Comparison of ENCODE assay signal across 1 cellular context in the genomic region with DNA sequence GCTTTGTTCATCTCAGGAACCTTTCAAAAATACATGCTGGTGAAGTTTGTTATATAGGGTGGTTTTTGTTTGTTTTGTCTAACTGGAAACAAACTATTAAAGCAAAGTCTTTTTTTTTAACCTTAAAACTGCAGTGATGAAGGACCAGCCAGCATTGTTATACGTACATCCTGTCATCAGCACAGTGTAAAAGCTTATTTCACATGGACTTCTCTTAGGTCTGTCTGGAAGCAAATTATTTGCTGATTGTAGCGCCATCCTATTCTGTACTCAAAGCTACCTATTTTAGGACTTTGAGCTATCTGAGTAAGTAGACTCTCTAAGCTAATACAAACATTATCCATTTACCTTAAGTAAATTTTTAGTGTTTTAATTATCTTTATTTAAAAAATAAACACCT.
TF ChIP-seq lines count a peak whose summit lies in the region.

No MANE protein-coding gene starts in this region.

TF ChIP-seq in HepG2, 621 proteins besides CTCF, POLR2A, EP300 and RAD21:
- TF ChIP-seq, protein P1, sequence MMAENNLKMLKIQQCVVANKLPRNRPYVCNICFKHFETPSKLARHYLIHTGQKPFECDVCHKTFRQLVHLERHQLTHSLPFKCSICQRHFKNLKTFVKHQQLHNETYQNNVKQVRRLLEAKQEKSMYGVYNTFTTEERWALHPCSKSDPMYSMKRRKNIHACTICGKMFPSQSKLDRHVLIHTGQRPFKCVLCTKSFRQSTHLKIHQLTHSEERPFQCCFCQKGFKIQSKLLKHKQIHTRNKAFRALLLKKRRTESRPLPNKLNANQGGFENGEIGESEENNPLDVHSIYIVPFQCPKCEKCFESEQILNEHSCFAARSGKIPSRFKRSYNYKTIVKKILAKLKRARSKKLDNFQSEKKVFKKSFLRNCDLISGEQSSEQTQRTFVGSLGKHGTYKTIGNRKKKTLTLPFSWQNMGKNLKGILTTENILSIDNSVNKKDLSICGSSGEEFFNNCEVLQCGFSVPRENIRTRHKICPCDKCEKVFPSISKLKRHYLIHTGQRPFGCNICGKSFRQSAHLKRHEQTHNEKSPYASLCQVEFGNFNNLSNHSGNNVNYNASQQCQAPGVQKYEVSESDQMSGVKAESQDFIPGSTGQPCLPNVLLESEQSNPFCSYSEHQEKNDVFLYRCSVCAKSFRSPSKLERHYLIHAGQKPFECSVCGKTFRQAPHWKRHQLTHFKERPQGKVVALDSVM (CRISPR knock-in tag; IDR thresholded peaks at IDR 0.05) = no peak
- TF ChIP-seq HNF4A (CRISPR knock-in tag; IDR thresholded peaks at IDR 0.05) = peak; percentile 37; the same call in 1 of the 2 replicates
